20 cellular contexts compared by ENCODE assay signal in genomic region chr7:107667341-107667740, GRCh38. TPM values are rescaled to one million over a fixed set of nuclear protein-coding genes. Genes with fewer than 3 reads are reported as not detected.
DNase-seq lines count a peak whose midpoint lies in the region; ATAC-seq and TF ChIP-seq lines count a peak whose summit lies in the region.
"Had no signal": no experiment of that assay in that cellular context is flagged by ENCODE, and none has a peak within 500 bp of the region (broad histone marks: within the 10 kb centered on the region; RNA-seq: fewer than 3 reads in every experiment).

No MANE protein-coding gene starts in this region.

- H3K36me3 ChIP-seq in GM23338 (ENCODE audit: insufficient read depth) (no peaks in the 10 kb centered on the region), neuronal stem cell (replicated peaks in 1 of 2; ENCODE audit: control insufficient read depth in 2 of 2, insufficient read depth in 2 of 2, low read length in 2 of 2) (no peaks in the 10 kb centered on the region), body of pancreas (replicated peaks in 1 of 2; ENCODE audit: insufficient read depth in 1 of 2, low read depth in 2 of 2) (no peaks in the 10 kb centered on the region)
- H3K36me3 ChIP-seq: BE2C; BLaER1 treated with 17β-estradiol and CSF1 and Interleukin-3, amounts not matched to agents 10 nM and 100 nM; HAP-1 had no signal

- H3K14ac ChIP-seq in neuronal stem cell (ENCODE audit: low read length): no peak overlapping the region

- H4K91ac ChIP-seq in neuronal stem cell (ENCODE audit: low read depth, low read length, poor library complexity): no peak overlapping the region

- TF ChIP-seq POLR2A in body of pancreas (IDR thresholded peaks at IDR 0.05): no peak

- DNase-seq in GM23338 (ENCODE audit: low spot score) (peak; percentile 37), amniotic epithelial cell (ENCODE audit: low read depth) (peak; percentile 34), fibroblast of pulmonary artery (ENCODE audit: low read depth) (peak; percentile 29), omental fat pad (ENCODE audit: low spot score) (no peak), neuronal stem cell (ENCODE audit: low spot score) (no peak), body of pancreas (no peak)
- no peak for DNase-seq in effector memory CD8-positive, alpha-beta T cell
- DNase-seq: BE2C; Calu3; CD4-positive, alpha-beta memory T cell; COR-L47; DMS53; DMS79 treated with DMSO at 0.1 percent for 48 hours; GF-D8; GOT3; HFFc6 had no signal

- H4K20me1 ChIP-seq in GM23338 (replicated peaks; ENCODE audit: insufficient read depth): peaks cover 7% of the 10 kb centered on the region; the same call in 1 of the 2 replicates
- H4K20me1 ChIP-seq: BLaER1 treated with 17β-estradiol and CSF1 and Interleukin-3, amounts not matched to agents 10 nM and 100 nM had no signal

- H3K9me3 Mint-ChIP-seq in GM23338: no peaks in the 10 kb centered on the region
- H3K9me3 Mint-ChIP-seq in effector memory CD8-positive, alpha-beta T cell: no peaks in the 10 kb centered on the region
- H3K9me3 Mint-ChIP-seq: CD4-positive, alpha-beta memory T cell; HFFc6 had no signal

- no peaks in the 10 kb centered on the region for H3K79me2 ChIP-seq in GM23338 (replicated peaks; ENCODE audit: insufficient read depth)

- intact Hi-C loops in body of pancreas (cut with DNase I): no loop called here

- no peak overlapping the region for H3K27ac Mint-ChIP-seq in GM23338
- H3K27ac Mint-ChIP-seq in effector memory CD8-positive, alpha-beta T cell: no peak overlapping the region
- H3K27ac Mint-ChIP-seq: CD4-positive, alpha-beta memory T cell; HFFc6 had no signal

- H3K9me3 ChIP-seq in neuronal stem cell (replicated peaks in 1 of 2; ENCODE audit: control insufficient read depth in 2 of 2, insufficient read depth in 1 of 2, low read depth in 1 of 2, low read length in 2 of 2) (no peaks in the 10 kb centered on the region), body of pancreas (no peaks in the 10 kb centered on the region)
- H3K9me3 ChIP-seq: BE2C, HAP-1 had no signal

- H4K8ac ChIP-seq in neuronal stem cell (ENCODE audit: low read depth, low read length): no peak overlapping the region

- H2BK12ac ChIP-seq in neuronal stem cell (ENCODE audit: low read length): no peak overlapping the region

- H3K79me1 ChIP-seq in neuronal stem cell (ENCODE audit: low read depth, low read length): no peaks in the 10 kb centered on the region

- H3K4me3 ChIP-seq in GM23338 (no peak overlapping the region), fibroblast of pulmonary artery (replicated peaks; ENCODE audit: low read depth, low read length) (no peak overlapping the region), neuronal stem cell (ENCODE audit: low read length in 2 of 2) (no peak overlapping the region), body of pancreas (no peak overlapping the region)
- H3K4me3 ChIP-seq: BLaER1 treated with 17β-estradiol and CSF1 and Interleukin-3, amounts not matched to agents 10 nM and 100 nM; HAP-1 had no signal

- no CpG with 5 or more reads among the region's 3 CpGs for WGBS in neuronal stem cell (ENCODE audit: extremely low coverage in 2 of 2, insufficient read length in 2 of 2, insufficient replicate concordance in 1 of 2), 2 donors
- 77 to 80% methylated on average over 3 of the region's 3 CpGs for WGBS in body of pancreas, 2 donors

- H3K27me3 ChIP-seq in GM23338 (ENCODE audit: insufficient read depth): peaks cover 25% of the 10 kb centered on the region
- H3K27me3 ChIP-seq in neuronal stem cell (ENCODE audit: control insufficient read depth in 3 of 3, insufficient read depth in 3 of 3, low read depth in 1 of 3, low read length in 3 of 3): peaks cover 0 to 47% (median 6%) of the 10 kb centered on the region in 3 experiments
- H3K27me3 ChIP-seq in body of pancreas: no peaks in the 10 kb centered on the region
- H3K27me3 ChIP-seq: BE2C; BLaER1 treated with 17β-estradiol and CSF1 and Interleukin-3, amounts not matched to agents 10 nM and 100 nM had no signal

- H3K36me3 Mint-ChIP-seq in GM23338 (ENCODE audit: low read depth): no peaks in the 10 kb centered on the region; the same call in 2 of the 3 replicates
- no peaks in the 10 kb centered on the region for H3K36me3 Mint-ChIP-seq in effector memory CD8-positive, alpha-beta T cell (ENCODE audit: insufficient read depth)
- H3K36me3 Mint-ChIP-seq: CD4-positive, alpha-beta memory T cell had no signal

- H3K9ac ChIP-seq in neuronal stem cell (ENCODE audit: low read depth, low read length, poor library complexity): no peak overlapping the region
- H3K9ac ChIP-seq: BLaER1 treated with 17β-estradiol and CSF1 and Interleukin-3, amounts not matched to agents 10 nM and 100 nM had no signal

- no peak overlapping the region for H3K4me3 Mint-ChIP-seq in GM23338
- no peak overlapping the region for H3K4me3 Mint-ChIP-seq in effector memory CD8-positive, alpha-beta T cell
- H3K4me3 Mint-ChIP-seq: CD4-positive, alpha-beta memory T cell; HFFc6 had no signal

- H3F3A ChIP-seq in GM23338 (replicated peaks; ENCODE audit: low read depth): no peaks in the 10 kb centered on the region

- no peak overlapping the region for H2AK5ac ChIP-seq in neuronal stem cell (ENCODE audit: low read depth, low read length)

- no peak overlapping the region for H3K18ac ChIP-seq in neuronal stem cell (ENCODE audit: low read length)

- H2AFZ ChIP-seq in GM23338: 0 out of 2 replicates have a peak overlapping the region, but pooled peaks have one; percentile 16
- H2AFZ ChIP-seq in neuronal stem cell (ENCODE audit: low read length): no peak overlapping the region

- ATAC-seq in GM23338 (no peak), omental fat pad (ENCODE audit: low FRiP score) (peak; percentile 63), HG02763 (IDR thresholded peaks at IDR 0.05; ENCODE audit: unreplicated experiment) (no peak), body of pancreas (no peak)
- no peak for ATAC-seq in effector memory CD8-positive, alpha-beta T cell (replicated peaks)

- H3K27ac ChIP-seq in GM23338 (ENCODE audit: low read depth): no peak overlapping the region
- no peak overlapping the region for H3K27ac ChIP-seq in neuronal stem cell (replicated peaks; ENCODE audit: low read length)
- no peak overlapping the region for H3K27ac ChIP-seq in body of pancreas
- H3K27ac ChIP-seq: 22Rv1; BLaER1 treated with 17β-estradiol and CSF1 and Interleukin-3, amounts not matched to agents 10 nM and 100 nM had no signal

- no peak overlapping the region for H2BK15ac ChIP-seq in neuronal stem cell (ENCODE audit: low read length)

- H2BK120ac ChIP-seq in neuronal stem cell (ENCODE audit: low read depth, low read length): no peak overlapping the region

- peaks cover 11% of the 10 kb centered on the region for H3K27me3 Mint-ChIP-seq in GM23338 (ENCODE audit: insufficient read depth, low read depth, poor library complexity)
- peaks cover 4 to 11% of the 10 kb centered on the region in 2 donors for H3K27me3 Mint-ChIP-seq in effector memory CD8-positive, alpha-beta T cell

- TF ChIP-seq CTCF in GM23338 (conservative IDR thresholded peaks at IDR 0.05; ENCODE audit: low read depth in 2 of 2): no peak
- no peak for TF ChIP-seq CTCF in fibroblast of pulmonary artery (IDR thresholded peaks at IDR 0.05; ENCODE audit: low read length, missing control alignments)
- no peak for TF ChIP-seq CTCF in omental fat pad (IDR thresholded peaks at IDR 0.05)
- TF ChIP-seq CTCF in body of pancreas (IDR thresholded peaks at IDR 0.05): no peak

- H3K4me1 ChIP-seq in GM23338 (ENCODE audit: insufficient read depth) (peaks cover 11% of the 10 kb centered on the region), neuronal stem cell (ENCODE audit: control insufficient read depth in 2 of 2, insufficient read depth in 1 of 2, low read depth in 1 of 2, low read length in 2 of 2) (no peaks in the 10 kb centered on the region), body of pancreas (no peaks in the 10 kb centered on the region)
- H3K4me1 ChIP-seq: BE2C had no signal

- peaks cover 5% of the 10 kb centered on the region for H3K4me1 Mint-ChIP-seq in GM23338
- no peaks in the 10 kb centered on the region for H3K4me1 Mint-ChIP-seq in effector memory CD8-positive, alpha-beta T cell (ENCODE audit: low read depth in 2 of 2)

- H3K4me2 ChIP-seq in GM23338 (no peak overlapping the region), neuronal stem cell (ENCODE audit: insufficient read depth, low read length, poor library complexity, severe bottlenecking) (no peak overlapping the region)
- H3K4me2 ChIP-seq: BLaER1 treated with 17β-estradiol and CSF1 and Interleukin-3, amounts not matched to agents 10 nM and 100 nM had no signal

- no peak overlapping the region for H3K23ac ChIP-seq in neuronal stem cell (ENCODE audit: low read depth, low read length, poor library complexity)

- H3K9me2 ChIP-seq in GM23338 (ENCODE audit: insufficient read depth): peaks cover 6% of the 10 kb centered on the region; the same call in 1 of the 2 replicates

- H3K4ac ChIP-seq in neuronal stem cell (ENCODE audit: low read length): no peak overlapping the region

- H2BK5ac ChIP-seq in neuronal stem cell (ENCODE audit: low read length): no peak overlapping the region

TF ChIP-seq in GM23338, 12 proteins besides CTCF, POLR2A, EP300 and RAD21 (continues in another document):
- TF ChIP-seq CREB1 (CRISPR knock-in tag; IDR thresholded peaks at IDR 0.05; ENCODE audit: low read depth): no peak
- no peak for TF ChIP-seq NANOG (IDR thresholded peaks at IDR 0.05; ENCODE audit: borderline replicate concordance)
- no peak for TF ChIP-seq ZNF114 (CRISPR knock-in tag; IDR thresholded peaks at IDR 0.05)
- no peak for TF ChIP-seq JUNB (IDR thresholded peaks at IDR 0.05; ENCODE audit: unreplicated experiment)
- no peak for TF ChIP-seq STAT1 (IDR thresholded peaks at IDR 0.05; ENCODE audit: unreplicated experiment)

RNA-seq across cellular contexts. Expression of gene SLC26A4, which starts 6.7 kb away (rescaled TPM):
- 0.07 TPM in 1 of 2 replicates, not detected in the other for total RNA-seq in GM23338 (2014; rRNA removed; shearing (Covaris generic))
- polyA plus RNA-seq in GM23338 (2016; fragmentation: Nextera tagmentation; extraction: Ambion mirVana): not detected in 2 replicates
- total RNA-seq in omental fat pad: 1 to 10 TPM in 2 of 4 donors, under 1 TPM in 2; 0.65 to 2.2 (median 0.98) TPM
- 0.07 TPM for polyA plus RNA-seq in neuronal stem cell (2013, experiment 1 of 2)
- polyA plus RNA-seq in neuronal stem cell (2013, experiment 2 of 2): 0.10 TPM
- under 1 TPM; 0.26 to 0.33 TPM for total RNA-seq in body of pancreas
- total RNA-seq: CD4-positive, alpha-beta memory T cell had no signal
- polyA plus RNA-seq: CD4-positive, alpha-beta memory T cell had no signal

Comparison
In these comparisons a context has a peak if more than half of its experiments do, and no peak if none do; other contexts are left out.
1. DNase-seq: peak in GM23338 (single experiment), amniotic epithelial cell (single experiment) and fibroblast of pulmonary artery (single experiment); none in omental fat pad (single experiment), effector memory CD8-positive, alpha-beta T cell (0 of 3), neuronal stem cell (single experiment) and body of pancreas (0 of 4).